Comparison of ENCODE assay signal across 8 cellular contexts in genomic region chrX:79259073-79259689, GRCh38.
DNase-seq lines count a peak whose midpoint lies in the region; ATAC-seq, FAIRE-seq and TF ChIP-seq lines count a peak whose summit lies in the region.

No MANE protein-coding gene starts in this region.

- H3K9me3 ChIP-seq in MM.1S (replicated peaks; ENCODE audit: insufficient read depth, low read length) (no peaks in the 10 kb centered on the region), transverse colon (no peaks in the 10 kb centered on the region)

- H3K79me2 ChIP-seq in MM.1S (ENCODE audit: low read length) = no peaks in the 10 kb centered on the region

- H3K4me3 ChIP-seq in MM.1S (ENCODE audit: low read length) = peak overlapping the region; percentile 30
- no peak overlapping the region for H3K4me3 ChIP-seq in transverse colon

- no peaks in the 10 kb centered on the region for H3K9me2 ChIP-seq in MM.1S (replicated peaks; ENCODE audit: insufficient read depth, low read length)

- peak; percentile 94 for ATAC-seq in GM21576 (IDR thresholded peaks at IDR 0.05; ENCODE audit: unreplicated experiment)

- H4K20me1 ChIP-seq in MM.1S (ENCODE audit: insufficient read depth, low read length) = no peaks in the 10 kb centered on the region

- H3F3A ChIP-seq in MM.1S (ENCODE audit: insufficient read depth, low read length) = peaks cover 18% of the 10 kb centered on the region

- TF ChIP-seq CTCF in MM.1S (IDR thresholded peaks at IDR 0.05; ENCODE audit: low read length) (no peak), transverse colon (IDR thresholded peaks at IDR 0.05) (no peak), chondrocyte (IDR thresholded peaks at IDR 0.05) (no peak)

- in situ Hi-C loops in transverse colon (cut with MboI; ENCODE audit: low pct_ligation_motif_present in 1 of 4, low pct_unique_long_range_greater_than_20kb in 1 of 4, low sequenced_read_pairs in 3 of 4) = no loop called here

- H3K27me3 ChIP-seq in MM.1S (replicated peaks; ENCODE audit: insufficient read depth, low read length) = no peaks in the 10 kb centered on the region
- no peaks in the 10 kb centered on the region for H3K27me3 ChIP-seq in transverse colon

- H3K4me1 ChIP-seq in MM.1S (ENCODE audit: low read length) (peaks cover 19% of the 10 kb centered on the region), transverse colon (no peaks in the 10 kb centered on the region)

- H3K9ac ChIP-seq in MM.1S (ENCODE audit: low read length) = peak overlapping the region; percentile 17; the same call in 1 of the 2 replicates

- TF ChIP-seq EP300 in transverse colon (IDR thresholded peaks at IDR 0.05; ENCODE audit: low read depth) = no peak

- H3K27ac ChIP-seq in MM.1S (ENCODE audit: low read length) (peak overlapping the region; percentile 77), transverse colon (peak overlapping the region in 1 of 4 donors; percentile 20)

- no peak overlapping the region for H3K27ac Mint-ChIP-seq in chondrocyte (ENCODE audit: unreplicated experiment)

- no peaks in the 10 kb centered on the region for H3K36me3 ChIP-seq in MM.1S (replicated peaks; ENCODE audit: insufficient read depth, low read length)
- H3K36me3 ChIP-seq in transverse colon = no peaks in the 10 kb centered on the region

- peaks cover 16% of the 10 kb centered on the region for H3K9me3 Mint-ChIP-seq in chondrocyte (ENCODE audit: low read depth)

- peak overlapping the region; percentile 78 for H3K4me2 ChIP-seq in MM.1S (ENCODE audit: low read depth, low read length)

- no peaks in the 10 kb centered on the region for H3K27me3 Mint-ChIP-seq in chondrocyte (ENCODE audit: low read depth)

- DNase-seq in GM12892 (ENCODE audit: insufficient read length) = no peak
- peak; percentile 93 for DNase-seq in MM.1S
- DNase-seq in activated gamma-delta T cell treated with anti-CD3 and anti-CD28 coated beads, Interleukin-2, amount 50 U/mL, for 16 hours (ENCODE audit: low read depth) = peak; percentile 29
- peak; percentile 6 to 12 for DNase-seq in stimulated activated CD8-positive, alpha-beta memory T cell treated with anti-CD3 and anti-CD28 coated beads, Interleukin-2, amount 100 ng/mL, for 1 hour (ENCODE audit: low read depth in 2 of 2)
- no peak for DNase-seq in RKO (ENCODE audit: low spot score)
- DNase-seq in transverse colon = no peak
- DNase-seq in chondrocyte (ENCODE audit: low spot score) = no peak

- no peak overlapping the region for H3K4me3 Mint-ChIP-seq in chondrocyte (ENCODE audit: unreplicated experiment)

- H3K36me3 Mint-ChIP-seq in chondrocyte (ENCODE audit: low read depth) = no peaks in the 10 kb centered on the region

- no peaks in the 10 kb centered on the region for H3K4me1 Mint-ChIP-seq in chondrocyte (ENCODE audit: low read depth)

- WGBS in transverse colon (ENCODE audit: low coverage in 1 of 2), 2 donors = 46% methylated on average over 2 of the region's 2 CpGs; no CpG with 5 or more reads in 1 of the 2 donors

- TF ChIP-seq POLR2A in GM12892 (IDR thresholded peaks at IDR 0.05; ENCODE audit: low read depth, low read length) (no peak), transverse colon (IDR thresholded peaks at IDR 0.05) (no peak)

- H2AFZ ChIP-seq in MM.1S (ENCODE audit: low read length) = peak overlapping the region; percentile 54

- intact Hi-C loops in transverse colon (cut with DNase I; ENCODE audit: low total_unique reads) = no loop called here

- peak; percentile 99 for FAIRE-seq in GM12892 (lab: Jason Lieb, UNC)

Comparison
In these comparisons a context has a peak if more than half of its experiments do, and no peak if none do; other contexts are left out.
1. DNase-seq: peak in MM.1S (single experiment), activated gamma-delta T cell treated with anti-CD3 and anti-CD28 coated beads, Interleukin-2, amount 50 U/mL, for 16 hours (single experiment) and stimulated activated CD8-positive, alpha-beta memory T cell treated with anti-CD3 and anti-CD28 coated beads, Interleukin-2, amount 100 ng/mL, for 1 hour (2 of 2); none in GM12892 (single experiment), RKO (single experiment), transverse colon (single experiment) and chondrocyte (single experiment).